Comparison of ENCODE assay signal across 9 cellular contexts in genomic region chr15:41501961-41502786, GRCh38. TPM values are rescaled to one million over a fixed set of nuclear protein-coding genes. Genes with fewer than 3 reads are reported as not detected.
DNase-seq lines count a peak whose midpoint lies in the region; ATAC-seq and TF ChIP-seq lines count a peak whose summit lies in the region.
"Had no signal": no experiment of that assay in that cellular context is flagged by ENCODE, and none has a peak within 500 bp of the region (broad histone marks: within the 10 kb centered on the region; RNA-seq: fewer than 3 reads in every experiment).

No MANE protein-coding gene starts in this region.

- no peak for TF ChIP-seq CTCF in suprapubic skin (IDR thresholded peaks at IDR 0.05)

- peak overlapping the region; percentile 62 to 81 (median 71) for H3K4me3 Mint-ChIP-seq in immature natural killer cell

- peak; percentile 52 to 65 for ATAC-seq in activated CD4-positive, CD25-positive, alpha-beta regulatory T cell treated with anti-CD3 and anti-CD28 coated beads, Interleukin-2, amount 50 U/mL, for 24 hours
- ATAC-seq in GM19467 (IDR thresholded peaks at IDR 0.05; ENCODE audit: unreplicated experiment): no peak
- no peak for ATAC-seq in GM19452 (IDR thresholded peaks at IDR 0.05; ENCODE audit: unreplicated experiment)
- ATAC-seq in GM18498 (IDR thresholded peaks at IDR 0.05; ENCODE audit: unreplicated experiment): no peak
- ATAC-seq: A549 had no signal

- H3K27ac Mint-ChIP-seq in immature natural killer cell: no peak overlapping the region

- TF ChIP-seq POLR2A in suprapubic skin (IDR thresholded peaks at IDR 0.05): no peak

- H3K36me3 ChIP-seq in suprapubic skin: no peaks in the 10 kb centered on the region

- peaks cover 68% of the 10 kb centered on the region for H3K27me3 ChIP-seq in suprapubic skin

- H3K4me1 ChIP-seq in suprapubic skin: peaks cover 32% of the 10 kb centered on the region
- H3K4me1 ChIP-seq: A549 had no signal

- no peak for DNase-seq in activated CD4-positive, CD25-positive, alpha-beta regulatory T cell treated with anti-CD3 and anti-CD28 coated beads, Interleukin-2, amount 50 U/mL, for 72 hours
- peak; percentile 39 for DNase-seq in activated naive CD4-positive, alpha-beta T cell treated with Interleukin-2 at 50 U/mL for 16 hours
- DNase-seq in immature natural killer cell (no peak), suprapubic skin (ENCODE audit: low spot score in 2 of 2) (no peak)

- H3K4me1 Mint-ChIP-seq in immature natural killer cell: peaks cover 18 to 26% of the 10 kb centered on the region in 2 donors

- peaks cover 11 to 31% (median 22%) of the 10 kb centered on the region in 3 donors for H3K27me3 Mint-ChIP-seq in immature natural killer cell (ENCODE audit: low read depth in 3 of 3)

- H3K4me3 ChIP-seq in suprapubic skin: peak overlapping the region; percentile 33
- H3K4me3 ChIP-seq: A549 had no signal

- no peak for TF ChIP-seq EP300 in suprapubic skin (IDR thresholded peaks at IDR 0.05)

- no peak overlapping the region for H3K27ac ChIP-seq in suprapubic skin
- H3K27ac ChIP-seq: A549 had no signal

- 0% methylated on average over 21 of the region's 59 CpGs for WGBS in suprapubic skin

- H3K9me3 Mint-ChIP-seq in immature natural killer cell: no peaks in the 10 kb centered on the region

- no peaks in the 10 kb centered on the region for H3K9me3 ChIP-seq in suprapubic skin
- H3K9me3 ChIP-seq: A549 had no signal

- H3K36me3 Mint-ChIP-seq in immature natural killer cell: no peaks in the 10 kb centered on the region

RNA-seq across cellular contexts. Expression of gene ITPKA, which starts 8.5 kb away (rescaled TPM):
- polyA plus RNA-seq in immature natural killer cell: not detected
- 1 to 10 TPM in 1 of 4 donors, under 1 TPM in 1, not detected in 2; 0.30 to 1.5 TPM for total RNA-seq in suprapubic skin

RNA-seq across cellular contexts. Expression of gene LTK, which starts 11.5 kb away (rescaled TPM):
- polyA plus RNA-seq in immature natural killer cell: under 1 TPM in 1 of 3 donors, not detected in 2; 0.48 TPM
- total RNA-seq in suprapubic skin: 1 to 10 TPM in 1 of 4 donors, under 1 TPM in 3; 0.57 to 2.8 (median 0.66) TPM

RNA-seq across cellular contexts. Expression of gene RPAP1, which starts 41.9 kb away (rescaled TPM):
- polyA plus RNA-seq in immature natural killer cell: 10 to 100 TPM in 1 of 3 donors, 1 to 10 TPM in 2; 3.7 to 15.0 (median 4.9) TPM
- total RNA-seq in suprapubic skin: 10 to 100 TPM; 21.6 to 50.2 (median 44.3) TPM

RNA-seq across cellular contexts. Expression of gene TYRO3, which starts 56.8 kb away (rescaled TPM):
- polyA plus RNA-seq in immature natural killer cell: under 1 TPM in 2 of 3 donors, not detected in 1; 0.38 to 0.95 TPM
- total RNA-seq in suprapubic skin: 10 to 100 TPM; 19.2 to 39.4 (median 39.0) TPM

Comparison
In these comparisons a context has a peak if more than half of its experiments do, and no peak if none do; other contexts are left out.
1. ATAC-seq: peak in activated CD4-positive, CD25-positive, alpha-beta regulatory T cell treated with anti-CD3 and anti-CD28 coated beads, Interleukin-2, amount 50 U/mL, for 24 hours (2 of 2); none in GM19467 (single experiment), GM19452 (single experiment) and GM18498 (single experiment).